ENCODE assay signal across 8 cellular contexts in genomic region chr7:92621026-92621540, GRCh38. TPM values are rescaled to one million over a fixed set of nuclear protein-coding genes. Genes with fewer than 3 reads are reported as not detected.
DNase-seq lines count a peak whose midpoint lies in the region; ATAC-seq, FAIRE-seq and TF ChIP-seq lines count a peak whose summit lies in the region.

No MANE protein-coding gene starts in this region.

- H3K4me1 ChIP-seq in SJCRH30 = peaks cover 49% of the 10 kb centered on the region
- peaks cover 0 to 6% (median 0%) of the 10 kb centered on the region in 3 donors for H3K4me1 ChIP-seq in pancreas
- peaks cover 0 to 21% (median 9%) of the 10 kb centered on the region in 4 donors for H3K4me1 ChIP-seq in transverse colon

- peak; percentile 84 for DNase-seq in Daoy (ENCODE audit: low read depth)
- DNase-seq in LoVo (ENCODE audit: low spot score) = peak; percentile 87
- DNase-seq in SJCRH30 = peak; percentile 83 to 90
- peak in 3 of 4 experiments; percentile 19 to 53 (median 36) for DNase-seq in activated naive CD4-positive, alpha-beta T cell (lab: John Stamatoyannopoulos, UW)
- DNase-seq in foreskin melanocyte = peak; percentile 77
- peak in 5 of 6 donors; percentile 50 to 72 (median 64) for DNase-seq in pancreas
- peak; percentile 76 for DNase-seq in transverse colon

- in situ Hi-C loops in transverse colon (cut with MboI; ENCODE audit: low pct_ligation_motif_present in 1 of 4, low pct_unique_long_range_greater_than_20kb in 1 of 4, low sequenced_read_pairs in 3 of 4) = loop anchor here in 3 of 4 donors (10.0 to 25.0 kb wide), 3 partner anchors 214 to 441 kb away; partner anchors contain the start of gene CDK6 (in 3 of the 3)

- H3K4me3 ChIP-seq in SJCRH30 (no peak overlapping the region), pancreas (no peak overlapping the region), transverse colon (no peak overlapping the region)

- no peaks in the 10 kb centered on the region for H3K27me3 ChIP-seq in SJCRH30
- no peaks in the 10 kb centered on the region for H3K27me3 ChIP-seq in pancreas
- H3K27me3 ChIP-seq in transverse colon = no peaks in the 10 kb centered on the region

- peak; percentile 71 for FAIRE-seq in pancreas (lab: Jason Lieb, UNC)

- ATAC-seq in GM21786 (IDR thresholded peaks at IDR 0.05; ENCODE audit: unreplicated experiment) = peak; percentile 58
- ATAC-seq in pancreas = peak; percentile 86 to 98 (median 96)

- WGBS in pancreas, 2 donors = 9 to 12% methylated on average over 3 of the region's 3 CpGs
- WGBS in transverse colon (ENCODE audit: low coverage in 1 of 2), 2 donors = 4 to 17% methylated on average over 1 to 3 of the region's 3 CpGs

- peak; percentile 32 to 65 (median 50) for TF ChIP-seq CTCF in pancreas (IDR thresholded peaks at IDR 0.05)
- TF ChIP-seq CTCF in transverse colon (IDR thresholded peaks at IDR 0.05) = peak; percentile 69 to 88 (median 80)

- no peak for TF ChIP-seq POLR2A in transverse colon (IDR thresholded peaks at IDR 0.05)

- peaks cover 43% of the 10 kb centered on the region for H3K36me3 ChIP-seq in SJCRH30
- no peaks in the 10 kb centered on the region for H3K36me3 ChIP-seq in pancreas
- H3K36me3 ChIP-seq in transverse colon = peaks cover 0 to 4% (median 0%) of the 10 kb centered on the region in 4 donors

- intact Hi-C loops in pancreas (cut with DNase I) (loop anchor here in 2 of 3 donors (5.0 to 10.0 kb wide), 2 partner anchors 431 to 434 kb away; no protein-coding TSS in a partner anchor), transverse colon (cut with DNase I; ENCODE audit: low total_unique reads) (loop anchor here (10.0 kb wide), 1 partner anchor 434 kb away; no protein-coding TSS in a partner anchor)

- TF ChIP-seq EP300 in transverse colon (IDR thresholded peaks at IDR 0.05; ENCODE audit: low read depth) = no peak

- peak overlapping the region; percentile 51 for H3K27ac ChIP-seq in SJCRH30
- peak overlapping the region in 1 of 4 donors; percentile 14 for H3K27ac ChIP-seq in pancreas
- H3K27ac ChIP-seq in transverse colon = peak overlapping the region; percentile 35 to 58 (median 52)

- no peaks in the 10 kb centered on the region for H3K9me3 ChIP-seq in SJCRH30 (replicated peaks)
- no peaks in the 10 kb centered on the region for H3K9me3 ChIP-seq in pancreas
- no peaks in the 10 kb centered on the region for H3K9me3 ChIP-seq in transverse colon

RNA-seq across cellular contexts. Expression of gene FAM133B, which starts 30.9 kb away (rescaled TPM):
- total RNA-seq in Daoy (2014; rRNA removed; shearing (Covaris generic)) = 27.8 and 32.7 TPM in 2 replicates
- 50.2 and 66.6 TPM in 2 replicates for total RNA-seq in SJCRH30 (2014; rRNA removed; shearing (Covaris generic))
- total RNA-seq in pancreas (10 to 100 TPM in 4 of 6 donors, 1 to 10 TPM in 2; 8.0 to 12.1 (median 10.4) TPM), transverse colon (10 to 100 TPM in 3 of 4 donors, 1 to 10 TPM in 1; 6.8 to 32.6 (median 15.3) TPM)
- 10 to 100 TPM; 16.1 to 21.6 TPM for polyA plus RNA-seq in pancreas

Comparison
In these comparisons a context has a peak if more than half of its experiments do, and no peak if none do; other contexts are left out.
1. DNase-seq: peak in every context shown above with its lines; median percentile 87 in LoVo; 86 in SJCRH30; 84 in Daoy; 77 in foreskin melanocyte; 76 in transverse colon; 64 in pancreas; 36 in activated naive CD4-positive, alpha-beta T cell.